Comparison of ENCODE assay signal across 10 cellular contexts in the genomic region with DNA sequence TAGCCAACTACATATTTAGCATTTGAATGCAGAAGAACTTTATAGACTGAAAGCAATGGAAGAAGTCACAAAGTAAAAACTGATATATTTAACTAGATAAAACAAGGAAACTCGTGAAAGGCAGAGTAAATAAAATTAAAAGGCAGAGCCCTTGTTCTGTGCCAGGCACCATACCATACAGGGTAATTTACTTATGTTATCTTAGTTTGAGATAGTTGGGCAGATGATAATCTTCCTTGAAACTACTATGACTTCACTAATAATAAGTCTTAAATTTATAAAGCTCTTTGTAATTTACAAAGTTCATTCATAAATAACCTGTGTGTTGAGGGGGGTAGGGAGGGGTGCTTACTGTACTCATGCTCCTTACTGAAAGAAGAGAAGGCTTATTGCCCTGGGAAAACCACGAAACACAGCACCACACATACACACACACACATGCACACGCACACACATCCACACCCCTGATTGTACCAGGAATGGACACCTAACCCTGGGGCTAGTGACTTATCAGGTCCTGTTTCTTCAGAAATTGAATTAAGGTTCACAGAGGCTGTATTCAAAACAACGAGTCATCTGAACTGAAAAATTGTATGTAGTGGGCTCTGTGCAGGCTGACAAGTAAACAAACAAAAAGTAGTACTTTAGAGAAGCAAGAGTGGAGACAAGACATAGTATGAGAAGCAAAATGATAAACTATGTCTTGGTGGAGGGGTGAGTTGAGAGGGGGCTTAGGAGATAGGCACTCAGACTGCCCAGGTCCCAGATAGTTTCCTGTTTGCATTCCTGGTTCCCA. TPM values are rescaled to one million over a fixed set of nuclear protein-coding genes. Genes with fewer than 3 reads are reported as not detected.
DNase-seq lines count a peak whose midpoint lies in the region; TF ChIP-seq lines count a peak whose summit lies in the region.
"Had no signal": no experiment of that assay in that cellular context is flagged by ENCODE, and none has a peak within 500 bp of the region (broad histone marks: within the 10 kb centered on the region; RNA-seq: fewer than 3 reads in every experiment).

No MANE protein-coding gene starts in this region.

- DNase-seq in HT1080 (ENCODE audit: low read depth) (peak; percentile 51), astrocyte of the hippocampus (ENCODE audit: low read depth, low spot score) (peak; percentile 16), mesenchymal stem cell (peak; percentile 54), superior temporal gyrus (ENCODE audit: extremely low spot score) (no peak), NOMO-1 (lab: John Stamatoyannopoulos, UW; ENCODE audit: unreplicated experiment in 2 of 2) (no peak), immature natural killer cell (no peak)
- DNase-seq in activated CD8-positive, alpha-beta memory T cell treated with anti-CD3 and anti-CD28 coated beads, Interleukin-2, amount 50 U/mL, for 4 hours, result no peak
- DNase-seq: aorta; stimulated activated naive CD4-positive, alpha-beta T cell treated with Interleukin-2 at 50 U/mL for 16 hours had no signal

- WGBS in mesenchymal stem cell, result 42% methylated on average over 3 of the region's 4 CpGs

- H3K4me1 ChIP-seq in mesenchymal stem cell (ENCODE audit: control insufficient read depth, insufficient read depth, low read depth, low read length), result peaks cover 3% of the 10 kb centered on the region

- H2AFZ ChIP-seq in mesenchymal stem cell (ENCODE audit: low read depth, low read length), result no peak overlapping the region

- no peak overlapping the region for H3K23ac ChIP-seq in mesenchymal stem cell (ENCODE audit: low read length in 2 of 2)

- H3K36me3 Mint-ChIP-seq in immature natural killer cell, result no peaks in the 10 kb centered on the region

- H2BK12ac ChIP-seq in mesenchymal stem cell (ENCODE audit: low read length in 2 of 2), result peak overlapping the region in 1 of 2 experiments; percentile 78

- peaks cover 81 to 93% of the 10 kb centered on the region in 2 donors for H3K4me1 Mint-ChIP-seq in immature natural killer cell

- no peaks in the 10 kb centered on the region for H3K27me3 ChIP-seq in mesenchymal stem cell (ENCODE audit: control insufficient read depth in 1 of 2, insufficient read depth in 1 of 2, low read length in 2 of 2)

- no peak overlapping the region for H2BK5ac ChIP-seq in mesenchymal stem cell (ENCODE audit: low read depth, low read length, poor library complexity, severe bottlenecking)

- no peak overlapping the region for H3K4ac ChIP-seq in mesenchymal stem cell (ENCODE audit: low read depth in 1 of 2, low read length in 2 of 2)

- no peak overlapping the region for H4K91ac ChIP-seq in mesenchymal stem cell (ENCODE audit: low read length)

- no peak overlapping the region for H3K4me3 ChIP-seq in mesenchymal stem cell (ENCODE audit: insufficient read depth in 1 of 2, low read depth in 1 of 2, low read length in 2 of 2)

- no peak overlapping the region for H3K4me3 Mint-ChIP-seq in immature natural killer cell

- no peak overlapping the region for H2BK120ac ChIP-seq in mesenchymal stem cell (ENCODE audit: low read depth, low read length)

- H3K27ac ChIP-seq in C4-2B, result peak overlapping the region; percentile 61; the same call in 1 of the 2 replicates
- no peak overlapping the region for H3K27ac ChIP-seq in mesenchymal stem cell (ENCODE audit: low read length, poor library complexity, severe bottlenecking)

- H3K9ac ChIP-seq in mesenchymal stem cell (ENCODE audit: low read length), result no peak overlapping the region

- H2BK15ac ChIP-seq in mesenchymal stem cell (ENCODE audit: low read depth, poor library complexity, severe bottlenecking), result no peak overlapping the region

- H4K8ac ChIP-seq in mesenchymal stem cell (ENCODE audit: low read length), result no peak overlapping the region

- TF ChIP-seq CTCF in C4-2B (conservative IDR thresholded peaks at IDR 0.05), result no peak

- H3K36me3 ChIP-seq in mesenchymal stem cell (ENCODE audit: control insufficient read depth in 1 of 2, insufficient read depth in 2 of 2, low read depth in 1 of 2, low read length in 2 of 2), result peaks cover 0 to 9% of the 10 kb centered on the region in 2 experiments

- H3K27me3 Mint-ChIP-seq in immature natural killer cell (ENCODE audit: low read depth in 3 of 3), result peaks cover 0 to 2% (median 0%) of the 10 kb centered on the region in 3 donors

- no peaks in the 10 kb centered on the region for H3K9me3 ChIP-seq in mesenchymal stem cell (ENCODE audit: control insufficient read depth, low read length)

- H3K18ac ChIP-seq in mesenchymal stem cell (ENCODE audit: low read depth in 1 of 2, low read length in 2 of 2), result peak overlapping the region in 1 of 2 experiments; percentile 57

- H3K4me2 ChIP-seq in mesenchymal stem cell (ENCODE audit: low read length, poor library complexity, severe bottlenecking), result no peak overlapping the region

- H3K14ac ChIP-seq in mesenchymal stem cell (ENCODE audit: low read length in 2 of 2), result no peak overlapping the region

- H3K27ac Mint-ChIP-seq in immature natural killer cell, result peak overlapping the region in 1 of 6 donors; percentile 72

- H3K79me1 ChIP-seq in mesenchymal stem cell (replicated peaks; ENCODE audit: low read length, poor library complexity, severe bottlenecking), result peaks cover 5% of the 10 kb centered on the region

- H3K9me3 Mint-ChIP-seq in immature natural killer cell, result no peaks in the 10 kb centered on the region

- no peak overlapping the region for H2AK5ac ChIP-seq in mesenchymal stem cell (ENCODE audit: low read length, severe bottlenecking)

RNA-seq across cellular contexts. Expression of a gene that starts 38.1 kb away (rescaled TPM):
- total RNA-seq in HT1080 (2014; rRNA removed; shearing (Covaris generic)), result 72.4 and 106 TPM in 2 replicates
- polyA plus RNA-seq in HT1080 (2015; cell fraction: cytosol; rRNA removed), result 78.2 and 82.4 TPM in 2 replicates
- polyA plus RNA-seq in HT1080 (2015; cell fraction: nucleus; rRNA removed), result 53.9 and 67.4 TPM in 2 replicates
- 33.6 TPM for polyA plus RNA-seq in mesenchymal stem cell (2013, experiment 1 of 2)
- polyA plus RNA-seq in mesenchymal stem cell (2013, experiment 2 of 2), result 33.5 TPM
- 10 to 100 TPM; 11.3 to 14.2 (median 12.8) TPM for polyA plus RNA-seq in immature natural killer cell

Comparison
In these comparisons a context has a peak if more than half of its experiments do, and no peak if none do; other contexts are left out.
1. DNase-seq: peak in HT1080 (single experiment), astrocyte of the hippocampus (single experiment) and mesenchymal stem cell (single experiment); none in activated CD8-positive, alpha-beta memory T cell treated with anti-CD3 and anti-CD28 coated beads, Interleukin-2, amount 50 U/mL, for 4 hours (single experiment), superior temporal gyrus (single experiment), NOMO-1 (0 of 2) and immature natural killer cell (0 of 3).